10 cellular contexts compared by ENCODE assay signal in genomic region chr17:83196088-83196765, GRCh38.
A peak's percentile ranks its signal among the peaks of the same experiment; 100 is the strongest.
DNase-seq lines count a peak whose midpoint lies in the region; ATAC-seq and TF ChIP-seq lines count a peak whose summit lies in the region.
"Had no signal": no experiment of that assay in that cellular context is flagged by ENCODE, and none has a peak within 500 bp of the region (broad histone marks: within the 10 kb centered on the region; RNA-seq: fewer than 3 reads in every experiment).

No MANE protein-coding gene starts in this region.

- H3K27ac ChIP-seq in body of pancreas = no peak overlapping the region
- H3K27ac ChIP-seq in thoracic aorta = peak overlapping the region; percentile 57 to 62

- H3K27me3 ChIP-seq in body of pancreas (no peaks in the 10 kb centered on the region), thoracic aorta (replicated peaks; ENCODE audit: insufficient read depth) (no peaks in the 10 kb centered on the region)

- TF ChIP-seq POLR2A in body of pancreas (IDR thresholded peaks at IDR 0.05) = no peak

- H3K4me3 ChIP-seq in body of pancreas (no peak overlapping the region), thoracic aorta (peak overlapping the region; percentile 5)

- peaks cover 49% of the 10 kb centered on the region for H3K4me1 Mint-ChIP-seq in activated T-cell treated with anti-CD3 and anti-CD28 coated beads, Interleukin-2, amount 50 U/mL, for 72 hours (ENCODE audit: low read depth)
- H3K4me1 Mint-ChIP-seq: WTC11 had no signal

- TF ChIP-seq CTCF in body of pancreas (IDR thresholded peaks at IDR 0.05) (no peak), thoracic aorta (IDR thresholded peaks at IDR 0.05) (no peak)

- no peak for ATAC-seq in activated T-cell treated with anti-CD3 and anti-CD28 coated beads, Interleukin-2, amount 50 U/mL, for 72 hours (replicated peaks in 1 of 2)
- no peak for ATAC-seq in body of pancreas
- no peak for ATAC-seq in left colon
- no peak for ATAC-seq in thoracic aorta (ENCODE audit: insufficient number of reproducible peaks, low FRiP score, low read depth)
- ATAC-seq: WTC11 had no signal

- no peaks in the 10 kb centered on the region for H3K27me3 Mint-ChIP-seq in activated T-cell treated with anti-CD3 and anti-CD28 coated beads, Interleukin-2, amount 50 U/mL, for 72 hours (ENCODE audit: low read depth)

- H3K27ac Mint-ChIP-seq in activated T-cell treated with anti-CD3 and anti-CD28 coated beads, Interleukin-2, amount 50 U/mL, for 72 hours = no peak overlapping the region
- H3K27ac Mint-ChIP-seq: WTC11 had no signal

- peak; percentile 10 for DNase-seq in activated T-cell treated with anti-CD3 and anti-CD28 coated beads, Interleukin-2, amount 50 U/mL, for 1 hour
- DNase-seq in activated T-cell treated with anti-CD3 and anti-CD28 coated beads, Interleukin-2, amount 50 U/mL, for 72 hours = no peak
- DNase-seq in body of pancreas (peak in 3 of 4 donors; percentile 3 to 8 (median 4)), left colon (peak; percentile 4 to 26), thoracic aorta (ENCODE audit: low spot score) (no peak), NCI-H526 treated with DMSO at 0.1 percent for 48 hours (lab: John Stamatoyannopoulos, UW) (no peak), AG08396 (ENCODE audit: low spot score) (no peak), medulla oblongata (ENCODE audit: extremely low spot score) (no peak)
- DNase-seq: NCI-H146 had no signal

- H3K36me3 Mint-ChIP-seq in activated T-cell treated with anti-CD3 and anti-CD28 coated beads, Interleukin-2, amount 50 U/mL, for 72 hours (ENCODE audit: insufficient read depth in 2 of 2) = no peaks in the 10 kb centered on the region

- WGBS in body of pancreas, 2 donors = 72 to 84% methylated on average over 14 to 18 of the region's 18 CpGs

- H3K36me3 ChIP-seq in body of pancreas (replicated peaks in 1 of 2; ENCODE audit: insufficient read depth in 1 of 2, low read depth in 2 of 2) (no peaks in the 10 kb centered on the region), thoracic aorta (no peaks in the 10 kb centered on the region)

- intact Hi-C loops in body of pancreas (cut with DNase I) (no loop called here), left colon (cut with DNase I, micrococcal nuclease) (no loop called here)

- no peaks in the 10 kb centered on the region for H3K9me3 Mint-ChIP-seq in activated T-cell treated with anti-CD3 and anti-CD28 coated beads, Interleukin-2, amount 50 U/mL, for 72 hours

- H3K4me3 Mint-ChIP-seq in activated T-cell treated with anti-CD3 and anti-CD28 coated beads, Interleukin-2, amount 50 U/mL, for 72 hours = no peak overlapping the region
- H3K4me3 Mint-ChIP-seq: WTC11 had no signal

- H3K4me1 ChIP-seq in body of pancreas (no peaks in the 10 kb centered on the region), thoracic aorta (ENCODE audit: control insufficient read depth in 1 of 2, low read depth in 2 of 2) (peaks cover 40 to 61% of the 10 kb centered on the region in 2 donors)

- H3K9me3 ChIP-seq in body of pancreas = no peaks in the 10 kb centered on the region
- H3K9me3 ChIP-seq in thoracic aorta = no peaks in the 10 kb centered on the region

Comparison
In these comparisons a context has a peak if more than half of its experiments do, and no peak if none do; other contexts are left out.
1. DNase-seq: peak in activated T-cell treated with anti-CD3 and anti-CD28 coated beads, Interleukin-2, amount 50 U/mL, for 1 hour (single experiment), body of pancreas (3 of 4) and left colon (2 of 2); none in activated T-cell treated with anti-CD3 and anti-CD28 coated beads, Interleukin-2, amount 50 U/mL, for 72 hours (0 of 2), thoracic aorta (single experiment), NCI-H526 treated with DMSO at 0.1 percent for 48 hours (single experiment), AG08396 (single experiment) and medulla oblongata (single experiment).
2. H3K27ac ChIP-seq: peak in thoracic aorta (2 of 2); none in body of pancreas (0 of 4).